In the genomic region with DNA sequence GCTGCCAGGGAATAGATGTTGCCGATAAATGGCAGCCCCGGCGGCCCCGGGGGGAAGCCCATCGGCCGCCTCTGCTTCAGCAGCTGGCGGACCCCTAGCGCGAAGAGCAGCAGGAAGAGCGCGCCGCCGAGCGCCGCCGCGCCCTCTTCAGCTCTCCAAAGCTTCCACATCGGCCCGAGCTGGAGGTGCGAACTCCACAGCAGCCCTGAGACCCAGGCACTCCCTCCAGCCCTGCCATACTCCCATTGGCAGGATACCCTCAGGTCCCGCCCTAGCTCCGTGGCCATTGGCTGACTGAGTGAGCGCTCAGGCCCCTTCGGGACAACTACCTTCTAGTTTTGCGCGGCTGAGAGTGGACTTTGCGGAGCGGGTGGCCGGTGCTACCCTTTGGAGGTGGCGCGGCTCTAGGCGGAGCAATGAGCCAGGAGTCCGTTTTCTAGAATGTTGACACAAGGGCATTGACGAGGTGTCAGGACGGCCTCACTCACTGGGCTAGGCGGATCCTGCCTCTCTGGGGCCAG, we compare ENCODE assay signal across 8 cellular contexts. TPM values are rescaled to one million over a fixed set of nuclear protein-coding genes. Genes with fewer than 3 reads are reported as not detected.
DNase-seq lines count a peak whose midpoint lies in the region; ATAC-seq and TF ChIP-seq lines count a peak whose summit lies in the region.

Gene CYP2R1, minus strand, starts transcription at position 196 of the 521 bp plus-strand sequence. Its CDS starts 26 bp downstream, at position 170.

- peaks cover 6% of the 10 kb centered on the region for H3K4me1 Mint-ChIP-seq in endodermal cell

- H3K4me3 ChIP-seq in HUES48 (ENCODE audit: low read depth, low read length) = peak within 1 kb of the TSS; percentile 76
- H3K4me3 ChIP-seq in NT2/D1 (ENCODE audit: insufficient read length, low read depth) = peak within 1 kb of the TSS; percentile 46
- H3K4me3 ChIP-seq in endodermal cell (ENCODE audit: low read length) = peak within 1 kb of the TSS; percentile 87
- peak within 1 kb of the TSS; percentile 70 for H3K4me3 ChIP-seq in mesodermal cell (ENCODE audit: extremely low read depth, insufficient read depth, low read length, poor library complexity, severe bottlenecking)

- no peak for TF ChIP-seq CTCF in endodermal cell (conservative IDR thresholded peaks at IDR 0.05)

- H3K27me3 ChIP-seq in HUES48 (ENCODE audit: control insufficient read depth, insufficient read depth, low read length) (peaks cover 20% of the 10 kb centered on the region), NT2/D1 (ENCODE audit: insufficient read depth, insufficient read length) (peaks cover 4% of the 10 kb centered on the region), endodermal cell (ENCODE audit: control insufficient read depth, insufficient read depth, low read length, poor library complexity, severe bottlenecking) (peaks cover 6% of the 10 kb centered on the region)

- H3K9ac ChIP-seq in HUES48 (ENCODE audit: low read depth, low read length) = peak within 1 kb of the TSS; percentile 37; the same call in 1 of the 2 replicates
- peak within 1 kb of the TSS; percentile 79 for H3K9ac ChIP-seq in NT2/D1 (ENCODE audit: insufficient read length, low read depth)
- H3K9ac ChIP-seq in endodermal cell (ENCODE audit: extremely low read depth, low read length, poor library complexity, severe bottlenecking) = peak within 1 kb of the TSS; percentile 48

- no peaks in the 10 kb centered on the region for H3K36me3 ChIP-seq in HUES48 (ENCODE audit: control insufficient read depth, insufficient read depth, low read length)
- no peaks in the 10 kb centered on the region for H3K36me3 ChIP-seq in NT2/D1 (ENCODE audit: insufficient read depth, insufficient read length, low read length)
- H3K36me3 ChIP-seq in endodermal cell (ENCODE audit: control insufficient read depth, insufficient read depth, low read length) = no peaks in the 10 kb centered on the region
- no peaks in the 10 kb centered on the region for H3K36me3 ChIP-seq in mesodermal cell (ENCODE audit: control insufficient read depth, insufficient read depth, low read length)

- DNase-seq in Caki2 (ENCODE audit: low read depth) (peak; percentile 97), NT2/D1 (ENCODE audit: low read depth, low spot score) (peak; percentile 85), endodermal cell (peak; percentile 99)
- peak; percentile 83 for DNase-seq in activated CD8-positive, alpha-beta memory T cell treated with anti-CD3 and anti-CD28 coated beads, Interleukin-2, amount 50 U/mL, for 24 hours (ENCODE audit: extremely low read depth)
- peak; percentile 78 to 83 for DNase-seq in stimulated activated CD8-positive, alpha-beta memory T cell treated with anti-CD3 and anti-CD28 coated beads, Interleukin-15, amount 100 ng/mL, for 4 hours (ENCODE audit: low read depth in 2 of 2)

- peaks cover 45% of the 10 kb centered on the region for H3K27me3 Mint-ChIP-seq in endodermal cell (ENCODE audit: insufficient read depth)

- peak within 1 kb of the TSS; percentile 79 for H3K4me3 Mint-ChIP-seq in endodermal cell

- peak within 1 kb of the TSS; percentile 80 for H3K27ac ChIP-seq in HUES48 (ENCODE audit: low read depth, low read length)
- peak within 1 kb of the TSS; percentile 31 for H3K27ac ChIP-seq in endodermal cell (ENCODE audit: low read depth, low read length)
- peak within 1 kb of the TSS; percentile 68 for H3K27ac ChIP-seq in mesodermal cell (ENCODE audit: low read depth, low read length, severe bottlenecking)

- peak within 1 kb of the TSS; percentile 90 for H3K27ac Mint-ChIP-seq in endodermal cell

- ATAC-seq in GM21423 (IDR thresholded peaks at IDR 0.05; ENCODE audit: unreplicated experiment) = peak; percentile 93

- no peaks in the 10 kb centered on the region for H3K9me3 ChIP-seq in HUES48 (ENCODE audit: control insufficient read depth, insufficient read depth, low read length)
- H3K9me3 ChIP-seq in NT2/D1 (ENCODE audit: insufficient read depth, low read length) = no peaks in the 10 kb centered on the region
- H3K9me3 ChIP-seq in endodermal cell (ENCODE audit: control insufficient read depth, low read length) = peaks cover 13% of the 10 kb centered on the region
- no peaks in the 10 kb centered on the region for H3K9me3 ChIP-seq in mesodermal cell (ENCODE audit: control insufficient read depth, low read length)

- 0 out of 2 replicates have a peak, but pooled peaks cover 2% of the 10 kb centered on the region for H3K4me1 ChIP-seq in HUES48 (ENCODE audit: control insufficient read depth, insufficient read depth, low read length)
- no peaks in the 10 kb centered on the region for H3K4me1 ChIP-seq in NT2/D1 (ENCODE audit: insufficient read depth, insufficient read length)
- no peaks in the 10 kb centered on the region for H3K4me1 ChIP-seq in endodermal cell (ENCODE audit: control insufficient read depth, insufficient read depth, low read length)
- no peaks in the 10 kb centered on the region for H3K4me1 ChIP-seq in mesodermal cell (ENCODE audit: control insufficient read depth, insufficient read depth, low read length, poor library complexity, severe bottlenecking)

- H3K9me3 Mint-ChIP-seq in endodermal cell = peaks cover 14% of the 10 kb centered on the region

- WGBS in endodermal cell (ENCODE audit: insufficient coverage in 1 of 2, insufficient read length in 1 of 2), 2 experiments = 0 to 5% methylated on average over 3 to 36 of the region's 36 CpGs
- 4 to 7% methylated on average over 33 to 34 of the region's 36 CpGs for WGBS in mesodermal cell (ENCODE audit: insufficient coverage in 2 of 2), 2 experiments

- in situ Hi-C loops in Caki2 (cut with HindIII; ENCODE audit: low pct_unique_long_range_greater_than_20kb, low sequenced_read_pairs) = no loop called here

- peaks cover 4% of the 10 kb centered on the region for H3K36me3 Mint-ChIP-seq in endodermal cell (ENCODE audit: low read depth)

RNA-seq across cellular contexts. Expression of gene CYP2R1, which starts in this region (rescaled TPM):
- 5.6 and 9.6 TPM in 2 replicates for total RNA-seq in Caki2 (2014; rRNA removed; shearing (Covaris generic); ENCODE audit: low replicate concordance)
- total RNA-seq in endodermal cell = 10 to 100 TPM; 10.4 to 12.4 TPM
- polyA plus RNA-seq in endodermal cell (2013, experiment 1 of 2) = 19.4 TPM
- 19.8 TPM for polyA plus RNA-seq in endodermal cell (2013, experiment 2 of 2)
- polyA plus RNA-seq in mesodermal cell (2013, experiment 1 of 2) = 17.5 TPM
- polyA plus RNA-seq in mesodermal cell (2013, experiment 2 of 2) = 18.6 TPM

Comparison
In these comparisons a context has a peak if more than half of its experiments do, and no peak if none do; other contexts are left out.
1. Peak in every context shown above with its lines: DNase-seq, ATAC-seq, H3K4me3 ChIP-seq and H3K27ac ChIP-seq.